Comparison of ENCODE assay signal across 1 cellular context in genomic region chr1:38004284-38005101, GRCh38.
TF ChIP-seq lines count a peak whose summit lies in the region.

No MANE protein-coding gene starts in this region.

TF ChIP-seq in GM23338, 12 proteins besides CTCF, POLR2A, EP300 and RAD21 (continued from another document):
- TF ChIP-seq ZNF462 (CRISPR knock-in tag; IDR thresholded peaks at IDR 0.05) (no peak), ZNF331 (CRISPR knock-in tag; IDR thresholded peaks at IDR 0.05; ENCODE audit: low read depth) (no peak), REST (IDR thresholded peaks at IDR 0.05; ENCODE audit: unreplicated experiment) (no peak), EZH2phosphoT487 (IDR thresholded peaks at IDR 0.05; ENCODE audit: unreplicated experiment) (no peak), ETS1 (IDR thresholded peaks at IDR 0.05) (no peak), ZNF114 (CRISPR knock-in tag; IDR thresholded peaks at IDR 0.05) (no peak), JUNB (IDR thresholded peaks at IDR 0.05; ENCODE audit: unreplicated experiment) (no peak), EZH2 (IDR thresholded peaks at IDR 0.05; ENCODE audit: low read depth, unreplicated experiment) (no peak), CREB1 (CRISPR knock-in tag; IDR thresholded peaks at IDR 0.05; ENCODE audit: low read depth) (no peak)
